Comparison of ENCODE assay signal across 14 cellular contexts in genomic region chr4:168218663-168219062, GRCh38.
DNase-seq lines count a peak whose midpoint lies in the region; ATAC-seq and TF ChIP-seq lines count a peak whose summit lies in the region.
"Had no signal": no experiment of that assay in that cellular context is flagged by ENCODE, and none has a peak within 500 bp of the region (broad histone marks: within the 10 kb centered on the region; RNA-seq: fewer than 3 reads in every experiment).

No MANE protein-coding gene starts in this region.

- ATAC-seq in GM18858 (IDR thresholded peaks at IDR 0.05; ENCODE audit: unreplicated experiment): no peak
- ATAC-seq: heart left ventricle, left ventricle myocardium superior, T-cell had no signal

- in situ Hi-C loops in Caki2 (cut with HindIII; ENCODE audit: low pct_unique_long_range_greater_than_20kb, low sequenced_read_pairs): no loop called here

- H3K4me3 ChIP-seq in choroid plexus epithelial cell (ENCODE audit: low read depth, low read length): no peak overlapping the region
- H3K4me3 ChIP-seq: heart left ventricle, stomach had no signal

- DNase-seq in Caki2 (ENCODE audit: low read depth) (peak; percentile 37), LHCN-M2 (ENCODE audit: low read depth) (peak; percentile 54), choroid plexus epithelial cell (ENCODE audit: low read depth) (peak; percentile 76), non-pigmented ciliary epithelial cell (ENCODE audit: low read depth) (peak; percentile 77), anterior cingulate cortex (lab: John Stamatoyannopoulos, UW) (no peak), NCI-H446 (lab: John Stamatoyannopoulos, UW) (no peak)
- no peak for DNase-seq in activated effector memory CD4-positive, alpha-beta T cell treated with anti-CD3 and anti-CD28 coated beads, Interleukin-2, amount 50 U/mL, for 16 hours
- DNase-seq: activated CD4-positive, CD25-positive, alpha-beta regulatory T cell treated with anti-CD3 and anti-CD28 coated beads, Interleukin-2, amount 50 U/mL, for 72 hours; heart left ventricle; left ventricle myocardium superior; nephron progenitor cell; stomach; T-cell had no signal

- TF ChIP-seq CTCF in choroid plexus epithelial cell (conservative IDR thresholded peaks at IDR 0.05; ENCODE audit: low read depth, low read length): no peak

Comparison
In these comparisons a context has a peak if more than half of its experiments do, and no peak if none do; other contexts are left out.
1. DNase-seq: peak in Caki2 (single experiment), LHCN-M2 (single experiment), choroid plexus epithelial cell (single experiment) and non-pigmented ciliary epithelial cell (single experiment); none in anterior cingulate cortex (0 of 58), activated effector memory CD4-positive, alpha-beta T cell treated with anti-CD3 and anti-CD28 coated beads, Interleukin-2, amount 50 U/mL, for 16 hours (single experiment) and NCI-H446 (0 of 2).